In the genomic region with DNA sequence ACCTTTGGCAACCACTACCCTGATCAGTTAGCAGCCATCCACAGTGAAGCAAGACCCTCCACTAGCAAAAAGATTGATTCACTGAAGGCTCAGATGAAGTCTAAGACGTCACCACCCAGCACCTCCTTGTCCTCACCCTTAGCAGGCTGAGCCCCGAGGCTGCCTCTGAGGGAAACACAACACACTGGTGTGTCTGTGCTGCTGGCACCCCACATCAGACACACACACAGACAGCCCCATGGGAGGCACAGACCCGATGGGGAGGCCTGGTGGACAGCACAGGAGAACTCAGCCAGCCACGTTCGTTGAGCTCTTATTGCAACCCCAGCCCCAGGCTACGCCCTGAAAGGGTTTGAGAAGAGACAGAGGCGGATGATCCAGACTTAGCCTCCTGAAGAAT, we compare ENCODE assay signal across 16 cellular contexts.
"Had no signal": no experiment of that assay in that cellular context is flagged by ENCODE, and none has a peak within 500 bp of the region (broad histone marks: within the 10 kb centered on the region; RNA-seq: fewer than 3 reads in every experiment).

No MANE protein-coding gene starts in this region.

- H3K9me3 ChIP-seq: mucosa of descending colon, pancreas, right lobe of liver had no signal

- DNase-seq: foreskin melanocyte; kidney glomerular epithelial cell; mammary epithelial cell; mucosa of descending colon; occipital lobe; pancreas; right lobe of liver; stimulated activated CD4-positive, alpha-beta T cell treated with anti-CD3 and anti-CD28 coated beads, Interleukin-4, amount 100 ng/mL, for 1 hour; stimulated activated CD8-positive, alpha-beta memory T cell treated with anti-CD3 and anti-CD28 coated beads, Interleukin-4, amount 100 ng/mL, for 48 hours; tibial artery had no signal

- H3K9me3 Mint-ChIP-seq: dendritic cell treated with granulocyte-macrophage colony-stimulating factor and Interleukin-4, amounts not matched to agents 40 ng/mL and 50 ng/mL, for 4 days; stimulated activated memory B cell treated with anti-CD40 and anti-IgM and Interleukin-4, amounts not matched to agents 10 μg/mL and 1 μg/mL and 100 μg/mL, for 72 hours had no signal

- H3K36me3 Mint-ChIP-seq: stimulated activated memory B cell treated with anti-CD40 and anti-IgM and Interleukin-4, amounts not matched to agents 10 μg/mL and 1 μg/mL and 100 μg/mL, for 72 hours had no signal

- H3K4me1 Mint-ChIP-seq: nephron; stimulated activated memory B cell treated with anti-CD40 and anti-IgM and Interleukin-4, amounts not matched to agents 10 μg/mL and 1 μg/mL and 100 μg/mL, for 72 hours had no signal

- H3K27ac ChIP-seq: hepatocyte, pancreas, right lobe of liver, tibial artery had no signal

- H3K27me3 Mint-ChIP-seq: dendritic cell treated with granulocyte-macrophage colony-stimulating factor and Interleukin-4, amounts not matched to agents 40 ng/mL and 50 ng/mL, for 4 days; progenitor cell of endocrine pancreas; stimulated activated memory B cell treated with anti-CD40 and anti-IgM and Interleukin-4, amounts not matched to agents 10 μg/mL and 1 μg/mL and 100 μg/mL, for 72 hours; stimulated activated naive CD8-positive, alpha-beta T cell treated with anti-CD3 and anti-CD28 coated beads, Interleukin-15, Interleukin-2, amounts not matched to agents 100 ng/mL and 50 ng/mL, for 24 hours had no signal

- H3K4me3 Mint-ChIP-seq: dendritic cell treated with granulocyte-macrophage colony-stimulating factor and Interleukin-4, amounts not matched to agents 40 ng/mL and 50 ng/mL, for 4 days; nephron; stimulated activated memory B cell treated with anti-CD40 and anti-IgM and Interleukin-4, amounts not matched to agents 10 μg/mL and 1 μg/mL and 100 μg/mL, for 72 hours; stimulated activated naive CD8-positive, alpha-beta T cell treated with anti-CD3 and anti-CD28 coated beads, Interleukin-15, Interleukin-2, amounts not matched to agents 100 ng/mL and 50 ng/mL, for 24 hours had no signal

- H3K27ac Mint-ChIP-seq: dendritic cell treated with granulocyte-macrophage colony-stimulating factor and Interleukin-4, amounts not matched to agents 40 ng/mL and 50 ng/mL, for 4 days; nephron; progenitor cell of endocrine pancreas; stimulated activated memory B cell treated with anti-CD40 and anti-IgM and Interleukin-4, amounts not matched to agents 10 μg/mL and 1 μg/mL and 100 μg/mL, for 72 hours; stimulated activated naive CD8-positive, alpha-beta T cell treated with anti-CD3 and anti-CD28 coated beads, Interleukin-15, Interleukin-2, amounts not matched to agents 100 ng/mL and 50 ng/mL, for 24 hours had no signal

- H3K36me3 ChIP-seq: pancreas, right lobe of liver, tibial artery had no signal

- H3K4me1 ChIP-seq: pancreas, right lobe of liver, tibial artery had no signal

- H3K27me3 ChIP-seq: hepatocyte, pancreas, right lobe of liver, tibial artery had no signal

- ATAC-seq: mucosa of descending colon; pancreas; right lobe of liver; stimulated activated memory B cell treated with anti-CD40 and anti-IgM and Interleukin-4, amounts not matched to agents 10 μg/mL and 1 μg/mL and 100 μg/mL, for 72 hours had no signal

- H3K4me3 ChIP-seq: hepatocyte, mucosa of descending colon, pancreas, right lobe of liver, tibial artery had no signal
